ENCODE assay signal across 8 cellular contexts in genomic region chr1:228457017-228457395, GRCh38. TPM values are rescaled to one million over a fixed set of nuclear protein-coding genes. Genes with fewer than 3 reads are reported as not detected.
DNase-seq lines count a peak whose midpoint lies in the region; ATAC-seq and TF ChIP-seq lines count a peak whose summit lies in the region.

No MANE protein-coding gene starts in this region.

- CTCF ChIA-PET in HEK293T (lab: Yijun Ruan, JAX) = interaction anchor here (1.2 kb wide), 1 partner anchor 33 kb away, joined by 3 read pairs; no protein-coding TSS in a partner anchor
- CTCF ChIA-PET in SK-N-SH (lab: Yijun Ruan, JAX) = interaction anchor here (1.0 to 4.4 kb wide), 6 partner anchors 9 to 194 kb away, joined by 3 to 20 read pairs (median 4); no protein-coding TSS in a partner anchor

- TF ChIP-seq POLR2A in GM18505 (IDR thresholded peaks at IDR 0.05; ENCODE audit: borderline replicate concordance, extremely low read depth, insufficient read depth, insufficient read length) = no peak
- no peak for TF ChIP-seq POLR2A in sigmoid colon (IDR thresholded peaks at IDR 0.05)

- no peak for TF ChIP-seq EP300 in SK-N-SH (IDR thresholded peaks at IDR 0.05; ENCODE audit: borderline replicate concordance in 1 of 2, low read depth in 1 of 2, low read length in 1 of 2)
- no peak for TF ChIP-seq EP300 in sigmoid colon (IDR thresholded peaks at IDR 0.05)

- no peaks in the 10 kb centered on the region for H3K9me2 ChIP-seq in SK-N-SH

- peak overlapping the region; percentile 34 for H2AFZ ChIP-seq in SK-N-SH (ENCODE audit: low read depth)

- no peak for TF ChIP-seq RAD21 in SK-N-SH (IDR thresholded peaks at IDR 0.05; ENCODE audit: low read length)

- TF ChIP-seq CTCF in SK-N-SH (IDR thresholded peaks at IDR 0.05) (no peak), foreskin fibroblast (IDR thresholded peaks at IDR 0.05; ENCODE audit: low read depth, low read length) (no peak), sigmoid colon (IDR thresholded peaks at IDR 0.05) (no peak)

- peak; percentile 7 for ATAC-seq in GM18505 (IDR thresholded peaks at IDR 0.05; ENCODE audit: unreplicated experiment)

- H3K27ac ChIP-seq in SK-N-SH (ENCODE audit: low read depth in 2 of 2, low read length in 1 of 2) (peak overlapping the region; percentile 82 to 96), sigmoid colon (peak overlapping the region; percentile 63 to 81 (median 77))

- peaks cover 3 to 4% of the 10 kb centered on the region in 2 experiments for H3K36me3 ChIP-seq in SK-N-SH (replicated peaks in 1 of 2; ENCODE audit: control insufficient read depth in 1 of 2, insufficient read depth in 2 of 2, low read length in 1 of 2)
- no peaks in the 10 kb centered on the region for H3K36me3 ChIP-seq in sigmoid colon

- H3K9ac ChIP-seq in SK-N-SH = peak overlapping the region; percentile 76

- DNase-seq in HEK293T (ENCODE audit: extremely low spot score) (peak; percentile 49), SK-N-SH (peak; percentile 61), foreskin fibroblast (no peak), sigmoid colon (no peak), foreskin melanocyte (no peak), globus pallidus (ENCODE audit: low spot score) (no peak), DMS114 treated with DMSO at 0.1 percent for 48 hours (lab: John Stamatoyannopoulos, UW; ENCODE audit: unreplicated experiment) (no peak)

- H3K27me3 ChIP-seq in SK-N-SH (ENCODE audit: insufficient read depth) (no peaks in the 10 kb centered on the region), sigmoid colon (peaks cover 5 to 66% (median 43%) of the 10 kb centered on the region in 3 donors)

- WGBS in SK-N-SH (ENCODE audit: low lambda C conversion rate) = 2% methylated on average over 10 of the region's 13 CpGs
- 3 to 6% methylated on average over 13 of the region's 13 CpGs for WGBS in sigmoid colon, 2 donors

- intact Hi-C loops in sigmoid colon (cut with DNase I) = no loop called here

- peak overlapping the region; percentile 95 for H3K4me2 ChIP-seq in SK-N-SH

- H3K9me3 ChIP-seq in SK-N-SH (no peaks in the 10 kb centered on the region), sigmoid colon (no peaks in the 10 kb centered on the region)

- H3K4me3 ChIP-seq in SK-N-SH (ENCODE audit: low read depth in 2 of 2, low read length in 1 of 2) (peak overlapping the region; percentile 78 to 88), foreskin fibroblast (ENCODE audit: low read depth in 1 of 2, low read length in 2 of 2) (peak overlapping the region; percentile 75), sigmoid colon (peak overlapping the region; percentile 27 to 52 (median 44))

- H4K20me1 ChIP-seq in SK-N-SH (ENCODE audit: insufficient read depth) = no peaks in the 10 kb centered on the region

- H3K79me2 ChIP-seq in SK-N-SH (ENCODE audit: insufficient read depth) = peaks cover 30% of the 10 kb centered on the region

- POLR2A ChIA-PET in HEK293T (lab: Yijun Ruan, JAX) = interaction anchor here (0.6 to 4.2 kb wide), 29 partner anchors 8 to 768 kb away, joined by 3 to 38 read pairs (median 4); partner anchors contain the start of genes RNF187 and TRIM11
- POLR2A ChIA-PET in SK-N-SH (lab: Yijun Ruan, JAX) = interaction anchor here (0.7 to 1.9 kb wide), 18 partner anchors 9 to 1138 kb away, joined by 3 to 19 read pairs (median 3); partner anchors contain the start of genes GUK1, IBA57, RNF187 and TRIM11

- H3K4me1 ChIP-seq in SK-N-SH (ENCODE audit: control insufficient read depth in 1 of 2, insufficient read depth in 2 of 2, low read depth in 1 of 2, low read length in 1 of 2) = peaks cover 0 to 18% of the 10 kb centered on the region in 2 experiments; a peak in 2 of 4 replicates
- peaks cover 0 to 32% (median 23%) of the 10 kb centered on the region in 4 donors for H3K4me1 ChIP-seq in sigmoid colon

- H3F3A ChIP-seq in SK-N-SH (replicated peaks; ENCODE audit: insufficient read depth) = peaks cover 22% of the 10 kb centered on the region

TF ChIP-seq in HEK293T, 16 proteins besides CTCF, POLR2A, EP300 and RAD21:
- TF ChIP-seq FOXK2 (IDR thresholded peaks at IDR 0.05) (no peak; the same call in 1 of the 2 replicates), SP1 (IDR thresholded peaks at IDR 0.05) (no peak), BHLHE40 (IDR thresholded peaks at IDR 0.05; ENCODE audit: borderline replicate concordance) (no peak), CTBP1 (IDR thresholded peaks at IDR 0.05; ENCODE audit: borderline replicate concordance) (no peak)
TF ChIP-seq in HEK293T: peak in this region for 0.

TF ChIP-seq in SK-N-SH, 30 proteins besides CTCF, POLR2A, EP300 and RAD21:
- TF ChIP-seq YY1 (IDR thresholded peaks at IDR 0.05; ENCODE audit: low read depth) = no peak
- no peak for TF ChIP-seq EZH2phosphoT487 (IDR thresholded peaks at IDR 0.05; ENCODE audit: borderline replicate concordance, low read depth)
- no peak for TF ChIP-seq MEF2A (IDR thresholded peaks at IDR 0.05; ENCODE audit: borderline replicate concordance, low read depth)
- no peak for TF ChIP-seq TEAD4 (IDR thresholded peaks at IDR 0.05; ENCODE audit: borderline replicate concordance, insufficient read depth)
- TF ChIP-seq RXRA (IDR thresholded peaks at IDR 0.05; ENCODE audit: borderline replicate concordance, low read depth) = no peak
- TF ChIP-seq RFX5 (IDR thresholded peaks at IDR 0.05; ENCODE audit: low read length) = no peak
- TF ChIP-seq, protein P1, sequence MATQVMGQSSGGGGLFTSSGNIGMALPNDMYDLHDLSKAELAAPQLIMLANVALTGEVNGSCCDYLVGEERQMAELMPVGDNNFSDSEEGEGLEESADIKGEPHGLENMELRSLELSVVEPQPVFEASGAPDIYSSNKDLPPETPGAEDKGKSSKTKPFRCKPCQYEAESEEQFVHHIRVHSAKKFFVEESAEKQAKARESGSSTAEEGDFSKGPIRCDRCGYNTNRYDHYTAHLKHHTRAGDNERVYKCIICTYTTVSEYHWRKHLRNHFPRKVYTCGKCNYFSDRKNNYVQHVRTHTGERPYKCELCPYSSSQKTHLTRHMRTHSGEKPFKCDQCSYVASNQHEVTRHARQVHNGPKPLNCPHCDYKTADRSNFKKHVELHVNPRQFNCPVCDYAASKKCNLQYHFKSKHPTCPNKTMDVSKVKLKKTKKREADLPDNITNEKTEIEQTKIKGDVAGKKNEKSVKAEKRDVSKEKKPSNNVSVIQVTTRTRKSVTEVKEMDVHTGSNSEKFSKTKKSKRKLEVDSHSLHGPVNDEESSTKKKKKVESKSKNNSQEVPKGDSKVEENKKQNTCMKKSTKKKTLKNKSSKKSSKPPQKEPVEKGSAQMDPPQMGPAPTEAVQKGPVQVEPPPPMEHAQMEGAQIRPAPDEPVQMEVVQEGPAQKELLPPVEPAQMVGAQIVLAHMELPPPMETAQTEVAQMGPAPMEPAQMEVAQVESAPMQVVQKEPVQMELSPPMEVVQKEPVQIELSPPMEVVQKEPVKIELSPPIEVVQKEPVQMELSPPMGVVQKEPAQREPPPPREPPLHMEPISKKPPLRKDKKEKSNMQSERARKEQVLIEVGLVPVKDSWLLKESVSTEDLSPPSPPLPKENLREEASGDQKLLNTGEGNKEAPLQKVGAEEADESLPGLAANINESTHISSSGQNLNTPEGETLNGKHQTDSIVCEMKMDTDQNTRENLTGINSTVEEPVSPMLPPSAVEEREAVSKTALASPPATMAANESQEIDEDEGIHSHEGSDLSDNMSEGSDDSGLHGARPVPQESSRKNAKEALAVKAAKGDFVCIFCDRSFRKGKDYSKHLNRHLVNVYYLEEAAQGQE (IDR thresholded peaks at IDR 0.05; ENCODE audit: low read depth, low read length) = no peak
- TF ChIP-seq SMC3 (IDR thresholded peaks at IDR 0.05; ENCODE audit: low read depth, low read length) = no peak
- no peak for TF ChIP-seq IRF3 (IDR thresholded peaks at IDR 0.05; ENCODE audit: low read depth, low read length)
- no peak for TF ChIP-seq GABPA (IDR thresholded peaks at IDR 0.05; ENCODE audit: low read depth)
- no peak for TF ChIP-seq NFIC (IDR thresholded peaks at IDR 0.05; ENCODE audit: borderline replicate concordance)
- TF ChIP-seq RCOR1 (IDR thresholded peaks at IDR 0.05; ENCODE audit: low read length) = no peak
- no peak for TF ChIP-seq FOXM1 (IDR thresholded peaks at IDR 0.05; ENCODE audit: low read depth)
- no peak for TF ChIP-seq MXI1 (IDR thresholded peaks at IDR 0.05; ENCODE audit: low read depth, low read length)
- no peak for TF ChIP-seq JUND (IDR thresholded peaks at IDR 0.05)
- no peak for TF ChIP-seq CHD2 (IDR thresholded peaks at IDR 0.05; ENCODE audit: low read length, partially characterized antibody)
- TF ChIP-seq GATA2 (CRISPR knock-in tag; IDR thresholded peaks at IDR 0.05) = no peak
- no peak for TF ChIP-seq SIN3A (IDR thresholded peaks at IDR 0.05; ENCODE audit: borderline replicate concordance, low read depth, low read length)
- no peak for TF ChIP-seq ELF1 (IDR thresholded peaks at IDR 0.05)

RNA-seq across cellular contexts. Expression of gene RNF187, which starts 30.2 kb away (rescaled TPM):
- polyA plus RNA-seq in SK-N-SH (2012; rRNA removed) (46.0 and 71.1 TPM in 2 replicates), sigmoid colon (10 to 100 TPM; 23.4 to 39.8 (median 28.2) TPM)
- 52.3 and 67.2 TPM in 2 replicates for polyA plus RNA-seq in SK-N-SH (2012; cell fraction: cytosol; rRNA removed)
- polyA plus RNA-seq in SK-N-SH (2012; cell fraction: nucleus; rRNA removed) = 34.9 and 39.3 TPM in 2 replicates
- total RNA-seq in sigmoid colon = 10 to 100 TPM; 17.3 to 24.4 (median 22.6) TPM

RNA-seq across cellular contexts. Expression of gene TRIM17, which starts 40.3 kb away (rescaled TPM):
- polyA plus RNA-seq in SK-N-SH (2012; rRNA removed) (1.5 and 1.6 TPM in 2 replicates), sigmoid colon (under 1 TPM in 1 of 3 donors, not detected in 2; 0.44 TPM)
- polyA plus RNA-seq in SK-N-SH (2012; cell fraction: cytosol; rRNA removed) = 0.35 and 0.69 TPM in 2 replicates
- polyA plus RNA-seq in SK-N-SH (2012; cell fraction: nucleus; rRNA removed) = 13.2 TPM in 2 replicates
- total RNA-seq in sigmoid colon = under 1 TPM in 1 of 4 donors, not detected in 3; 0.95 TPM

RNA-seq across cellular contexts. Expression of gene TRIM11, which starts 50.4 kb away (rescaled TPM):
- polyA plus RNA-seq in SK-N-SH (2012; rRNA removed) (11.1 and 16.1 TPM in 2 replicates), sigmoid colon (10 to 100 TPM; 12.0 to 32.9 (median 14.3) TPM)
- 6.9 and 10.8 TPM in 2 replicates for polyA plus RNA-seq in SK-N-SH (2012; cell fraction: cytosol; rRNA removed)
- polyA plus RNA-seq in SK-N-SH (2012; cell fraction: nucleus; rRNA removed) = 47.1 and 60.3 TPM in 2 replicates
- 10 to 100 TPM; 11.8 to 19.6 (median 16.0) TPM for total RNA-seq in sigmoid colon

Comparison
In these comparisons a context has a peak if more than half of its experiments do, and no peak if none do; other contexts are left out.
1. DNase-seq: peak in HEK293T (single experiment) and SK-N-SH (single experiment); none in foreskin fibroblast (0 of 2), sigmoid colon (single experiment), foreskin melanocyte (single experiment), globus pallidus (single experiment) and DMS114 treated with DMSO at 0.1 percent for 48 hours (single experiment).
2. Peak in every context shown above with its lines, with median percentiles within 50 percentile points of each other: H3K4me3 ChIP-seq.